In genomic region chr2:119252186-119253113, GRCh38 we compare ENCODE assay signal across 12 cellular contexts. TPM values are rescaled to one million over a fixed set of nuclear protein-coding genes. Genes with fewer than 3 reads are reported as not detected.
DNase-seq lines count a peak whose midpoint lies in the region; ATAC-seq and TF ChIP-seq lines count a peak whose summit lies in the region.
"Had no signal": no experiment of that assay in that cellular context is flagged by ENCODE, and none has a peak within 500 bp of the region (broad histone marks: within the 10 kb centered on the region; RNA-seq: fewer than 3 reads in every experiment).

No MANE protein-coding gene starts in this region.

- no peaks in the 10 kb centered on the region for H3K9me3 Mint-ChIP-seq in activated CD8-positive, alpha-beta T cell treated with anti-CD3 and anti-CD28 coated beads for 36 hours
- H3K9me3 Mint-ChIP-seq: activated naive CD8-positive, alpha-beta T cell treated with anti-CD3 and anti-CD28 coated beads, Interleukin-2, amount 10 ng/mL, durations not matched to agents 7 days and 5 days had no signal

- ATAC-seq in GM21786 (IDR thresholded peaks at IDR 0.05; ENCODE audit: unreplicated experiment): no peak
- no peak for ATAC-seq in HG03025 (IDR thresholded peaks at IDR 0.05; ENCODE audit: low FRiP score, unreplicated experiment)
- ATAC-seq in activated CD8-positive, alpha-beta T cell treated with anti-CD3 and anti-CD28 coated beads for 36 hours: no peak

- peaks cover 72% of the 10 kb centered on the region for H3K4me1 ChIP-seq in osteoblast (ENCODE audit: insufficient read depth, low read length)
- peaks cover 7 to 8% of the 10 kb centered on the region in 2 donors for H3K4me1 ChIP-seq in neuronal stem cell (ENCODE audit: control insufficient read depth in 2 of 2, insufficient read depth in 1 of 2, low read depth in 1 of 2, low read length in 2 of 2)
- H3K4me1 ChIP-seq: pancreas had no signal

- no peak overlapping the region for H2AK5ac ChIP-seq in neuronal stem cell (ENCODE audit: low read depth, low read length)

- H3K4me3 ChIP-seq in osteoblast (ENCODE audit: insufficient read depth, low read length) (peak overlapping the region; percentile 18), neuronal stem cell (ENCODE audit: low read length in 2 of 2) (no peak overlapping the region)
- H3K4me3 ChIP-seq: pancreas had no signal

- H3K18ac ChIP-seq in neuronal stem cell (ENCODE audit: low read length): no peak overlapping the region

- no peak overlapping the region for H3K4ac ChIP-seq in neuronal stem cell (ENCODE audit: low read length)

- peaks cover 5% of the 10 kb centered on the region for H3K27me3 Mint-ChIP-seq in activated CD8-positive, alpha-beta T cell treated with anti-CD3 and anti-CD28 coated beads for 36 hours
- H3K27me3 Mint-ChIP-seq: activated naive CD8-positive, alpha-beta T cell treated with anti-CD3 and anti-CD28 coated beads, Interleukin-2, amount 10 ng/mL, durations not matched to agents 7 days and 5 days had no signal

- intact Hi-C loops in activated CD8-positive, alpha-beta T cell treated with anti-CD3 and anti-CD28 coated beads for 36 hours (cut with micrococcal nuclease): no loop called here

- CTCF ChIA-PET in activated CD8-positive, alpha-beta T cell treated with anti-CD3 and anti-CD28 coated beads for 36 hours (lab: Charles Lee): interaction anchor here (0.6 to 0.9 kb wide), 2 partner anchors 14 to 371 kb away, joined by 3 read pairs; no protein-coding TSS in a partner anchor

- no peaks in the 10 kb centered on the region for H3K4me1 Mint-ChIP-seq in activated CD8-positive, alpha-beta T cell treated with anti-CD3 and anti-CD28 coated beads for 36 hours (ENCODE audit: low read depth)
- H3K4me1 Mint-ChIP-seq: activated naive CD8-positive, alpha-beta T cell treated with anti-CD3 and anti-CD28 coated beads, Interleukin-2, amount 10 ng/mL, durations not matched to agents 7 days and 5 days had no signal

- no peak overlapping the region for H3K23ac ChIP-seq in neuronal stem cell (ENCODE audit: low read depth, low read length, poor library complexity)

- peak overlapping the region; percentile 99 for H3K27ac ChIP-seq in osteoblast (ENCODE audit: low read depth, low read length)
- H3K27ac ChIP-seq in neuronal stem cell (replicated peaks; ENCODE audit: low read length): no peak overlapping the region
- H3K27ac ChIP-seq: pancreas had no signal

- H2BK5ac ChIP-seq in neuronal stem cell (ENCODE audit: low read length): no peak overlapping the region

- H4K20me1 ChIP-seq in osteoblast (ENCODE audit: insufficient read depth, low read length): no peaks in the 10 kb centered on the region

- peaks cover 9% of the 10 kb centered on the region for H3K36me3 ChIP-seq in osteoblast (ENCODE audit: insufficient read depth, low read length)
- no peaks in the 10 kb centered on the region for H3K36me3 ChIP-seq in neuronal stem cell (replicated peaks in 1 of 2; ENCODE audit: control insufficient read depth in 2 of 2, insufficient read depth in 2 of 2, low read length in 2 of 2)
- H3K36me3 ChIP-seq: pancreas had no signal

- no peak overlapping the region for H4K91ac ChIP-seq in neuronal stem cell (ENCODE audit: low read depth, low read length, poor library complexity)

- no peaks in the 10 kb centered on the region for H3K79me1 ChIP-seq in neuronal stem cell (ENCODE audit: low read depth, low read length)

- no peak overlapping the region for H3K9ac ChIP-seq in neuronal stem cell (ENCODE audit: low read depth, low read length, poor library complexity)

- peak; percentile 82 for DNase-seq in GM03348 (ENCODE audit: low spot score)
- peak; percentile 92 for DNase-seq in RKO (ENCODE audit: low spot score)
- DNase-seq in epidermal melanocyte (ENCODE audit: insufficient read length, low spot score): peak; percentile 31
- peak; percentile 97 for DNase-seq in osteoblast (ENCODE audit: insufficient read length, low spot score, missing footprints)
- DNase-seq in neuronal stem cell (ENCODE audit: low spot score): no peak
- DNase-seq in activated CD8-positive, alpha-beta T cell treated with anti-CD3 and anti-CD28 coated beads for 36 hours: no peak
- DNase-seq: activated naive CD8-positive, alpha-beta T cell treated with anti-CD3 and anti-CD28 coated beads, Interleukin-2, amount 10 ng/mL, durations not matched to agents 7 days and 5 days; NCI-H510A; pancreas; stimulated activated CD8-positive, alpha-beta memory T cell treated with anti-CD3 and anti-CD28 coated beads, Interleukin-4, amount 100 ng/mL, for 48 hours had no signal

- H3K9me3 ChIP-seq in osteoblast (ENCODE audit: low read depth, low read length): no peaks in the 10 kb centered on the region
- no peaks in the 10 kb centered on the region for H3K9me3 ChIP-seq in neuronal stem cell (replicated peaks in 1 of 2; ENCODE audit: control insufficient read depth in 2 of 2, insufficient read depth in 1 of 2, low read depth in 1 of 2, low read length in 2 of 2)
- H3K9me3 ChIP-seq: pancreas had no signal

- no peak overlapping the region for H2BK120ac ChIP-seq in neuronal stem cell (ENCODE audit: low read depth, low read length)

- H3K27ac Mint-ChIP-seq in activated CD8-positive, alpha-beta T cell treated with anti-CD3 and anti-CD28 coated beads for 36 hours: no peak overlapping the region
- H3K27ac Mint-ChIP-seq: activated naive CD8-positive, alpha-beta T cell treated with anti-CD3 and anti-CD28 coated beads, Interleukin-2, amount 10 ng/mL, durations not matched to agents 7 days and 5 days had no signal

- H3K4me2 ChIP-seq in osteoblast (ENCODE audit: insufficient read depth, low read length) (peak overlapping the region; percentile 77), neuronal stem cell (ENCODE audit: insufficient read depth, low read length, poor library complexity, severe bottlenecking) (no peak overlapping the region)

- H4K8ac ChIP-seq in neuronal stem cell (ENCODE audit: low read depth, low read length): no peak overlapping the region

- H3K79me2 ChIP-seq in osteoblast (ENCODE audit: insufficient read depth, low read length): peaks cover 11% of the 10 kb centered on the region

- no peak for TF ChIP-seq CTCF in osteoblast (IDR thresholded peaks at IDR 0.05; ENCODE audit: extremely low read depth, low read depth, low read length)
- TF ChIP-seq CTCF in activated CD8-positive, alpha-beta T cell treated with anti-CD3 and anti-CD28 coated beads for 36 hours (IDR thresholded peaks at IDR 0.05): no peak

- H2BK12ac ChIP-seq in neuronal stem cell (ENCODE audit: low read length): no peak overlapping the region

- no CpG with 5 or more reads among the region's 12 CpGs for WGBS in neuronal stem cell (ENCODE audit: extremely low coverage in 2 of 2, insufficient read length in 2 of 2, insufficient replicate concordance in 1 of 2), 2 donors

- POLR2A ChIA-PET in activated CD8-positive, alpha-beta T cell treated with anti-CD3 and anti-CD28 coated beads for 36 hours (lab: Charles Lee): no interaction called here

- peak overlapping the region; percentile 57 for H2AFZ ChIP-seq in osteoblast (ENCODE audit: low read length)
- no peak overlapping the region for H2AFZ ChIP-seq in neuronal stem cell (ENCODE audit: low read length)

- H3K14ac ChIP-seq in neuronal stem cell (ENCODE audit: low read length): no peak overlapping the region

- no peaks in the 10 kb centered on the region for H3K36me3 Mint-ChIP-seq in activated CD8-positive, alpha-beta T cell treated with anti-CD3 and anti-CD28 coated beads for 36 hours (ENCODE audit: low read depth)
- H3K36me3 Mint-ChIP-seq: activated naive CD8-positive, alpha-beta T cell treated with anti-CD3 and anti-CD28 coated beads, Interleukin-2, amount 10 ng/mL, durations not matched to agents 7 days and 5 days had no signal

- no peak overlapping the region for H3K4me3 Mint-ChIP-seq in activated CD8-positive, alpha-beta T cell treated with anti-CD3 and anti-CD28 coated beads for 36 hours
- H3K4me3 Mint-ChIP-seq: activated naive CD8-positive, alpha-beta T cell treated with anti-CD3 and anti-CD28 coated beads, Interleukin-2, amount 10 ng/mL, durations not matched to agents 7 days and 5 days had no signal

- no peak overlapping the region for H2BK15ac ChIP-seq in neuronal stem cell (ENCODE audit: low read length)

- H3K27me3 ChIP-seq in osteoblast (ENCODE audit: insufficient read depth, low read length): no peaks in the 10 kb centered on the region
- H3K27me3 ChIP-seq in neuronal stem cell (ENCODE audit: control insufficient read depth in 3 of 3, insufficient read depth in 3 of 3, low read depth in 1 of 3, low read length in 3 of 3): peaks cover 0 to 45% (median 0%) of the 10 kb centered on the region in 3 experiments
- H3K27me3 ChIP-seq: pancreas had no signal

RNA-seq across cellular contexts. Expression of gene STEAP3, which starts 28.8 kb away (rescaled TPM):
- total RNA-seq in osteoblast: 27.4 and 40.9 TPM in 2 replicates
- 0.47 TPM for polyA plus RNA-seq in neuronal stem cell (2013, experiment 1 of 2)
- polyA plus RNA-seq in neuronal stem cell (2013, experiment 2 of 2): 0.54 TPM
- total RNA-seq in activated CD8-positive, alpha-beta T cell treated with anti-CD3 and anti-CD28 coated beads for 36 hours: under 1 TPM; 0.18 to 0.34 TPM

Comparison
In these comparisons a context has a peak if more than half of its experiments do, and no peak if none do; other contexts are left out.
1. DNase-seq: peak in GM03348 (single experiment), RKO (single experiment), epidermal melanocyte (single experiment) and osteoblast (single experiment); none in neuronal stem cell (single experiment) and activated CD8-positive, alpha-beta T cell treated with anti-CD3 and anti-CD28 coated beads for 36 hours (single experiment).
2. RNA of gene STEAP3, which starts 28.8 kb away (total RNA-seq): 27.4 to 40.9 TPM in osteoblast; 0.18 to 0.34 TPM in activated CD8-positive, alpha-beta T cell treated with anti-CD3 and anti-CD28 coated beads for 36 hours; every median in the first group is over 10 times any median in the second.